Comparison of ENCODE assay signal across 11 cellular contexts in genomic region chr3:119279101-119279554, GRCh38. TPM values are rescaled to one million over a fixed set of nuclear protein-coding genes. Genes with fewer than 3 reads are reported as not detected.
DNase-seq lines count a peak whose midpoint lies in the region; ATAC-seq, FAIRE-seq and TF ChIP-seq lines count a peak whose summit lies in the region.
"Had no signal": no experiment of that assay in that cellular context is flagged by ENCODE, and none has a peak within 500 bp of the region (broad histone marks: within the 10 kb centered on the region; RNA-seq: fewer than 3 reads in every experiment).

No MANE protein-coding gene starts in this region.

- H3K4me3 ChIP-seq in astrocyte (ENCODE audit: insufficient read depth, low read depth, low read length) = no peak overlapping the region
- H3K4me3 ChIP-seq in hepatocyte = no peak overlapping the region
- H3K4me3 ChIP-seq in gastrocnemius medialis = no peak overlapping the region

- no peak overlapping the region for H3K14ac ChIP-seq in H9 (ENCODE audit: insufficient read depth, low read length)

- H3K79me2 ChIP-seq in H9 (ENCODE audit: insufficient read depth, low read length) (no peaks in the 10 kb centered on the region), astrocyte (ENCODE audit: insufficient read depth, low read length) (no peaks in the 10 kb centered on the region), hepatocyte (no peaks in the 10 kb centered on the region)

- no peak overlapping the region for H4K91ac ChIP-seq in H9 (ENCODE audit: insufficient read length, low read depth, low read length)

- H3K36me3 ChIP-seq in astrocyte (ENCODE audit: insufficient read depth, low read length) (no peaks in the 10 kb centered on the region), hepatocyte (replicated peaks; ENCODE audit: insufficient read depth, low read depth) (no peaks in the 10 kb centered on the region), gastrocnemius medialis (no peaks in the 10 kb centered on the region)

- H3K4ac ChIP-seq in H9 (ENCODE audit: low read depth, low read length) = no peak overlapping the region

- peaks cover 25 to 26% of the 10 kb centered on the region in 2 experiments for H3K9me3 Mint-ChIP-seq in H9
- peaks cover 10% of the 10 kb centered on the region for H3K9me3 Mint-ChIP-seq in astrocyte (ENCODE audit: unreplicated experiment)
- peaks cover 16 to 17% of the 10 kb centered on the region in 2 donors for H3K9me3 Mint-ChIP-seq in activated naive CD4-positive, alpha-beta T cell treated with anti-CD3 and anti-CD28 coated beads, Interleukin-2, amount 50 U/mL, for 72 hours

- no peak overlapping the region for H4K5ac ChIP-seq in H9 (ENCODE audit: insufficient read length, low read depth, low read length)

- no peak overlapping the region for H2AK5ac ChIP-seq in H9 (ENCODE audit: insufficient read length, low read length)

- H3K4me3 Mint-ChIP-seq in H9 (no peak overlapping the region), astrocyte (ENCODE audit: unreplicated experiment) (no peak overlapping the region)
- H3K4me3 Mint-ChIP-seq: CD4-positive, CD25-positive, alpha-beta regulatory T cell; IgD-negative memory B cell had no signal

- H2AFZ ChIP-seq in H9 (ENCODE audit: low read length) = peak overlapping the region; percentile 36
- peak overlapping the region; percentile 50 for H2AFZ ChIP-seq in astrocyte (ENCODE audit: low read depth, low read length)
- H2AFZ ChIP-seq in hepatocyte = peak overlapping the region; percentile 45

- H3K4me1 ChIP-seq in H9 (ENCODE audit: insufficient read depth, low read length) (no peaks in the 10 kb centered on the region; the same call in 1 of the 2 replicates), astrocyte (ENCODE audit: insufficient read depth, low read length) (no peaks in the 10 kb centered on the region), hepatocyte (ENCODE audit: insufficient read depth) (no peaks in the 10 kb centered on the region), gastrocnemius medialis (peaks cover 0 to 7% of the 10 kb centered on the region in 2 donors)

- no CpG with 5 or more reads among the region's 6 CpGs for WGBS in H9 (ENCODE audit: extremely low coverage, insufficient read length, low lambda C conversion rate)
- WGBS in hepatocyte (ENCODE audit: low lambda C conversion rate, missing lambda C conversion rate) = 61% methylated on average over 6 of the region's 6 CpGs

- H3K4me2 ChIP-seq in H9 (ENCODE audit: insufficient read depth, insufficient read length, low read length) (no peak overlapping the region), astrocyte (ENCODE audit: low read length) (no peak overlapping the region), hepatocyte (no peak overlapping the region)

- H3K9me2 ChIP-seq in hepatocyte (replicated peaks; ENCODE audit: insufficient read depth) = no peaks in the 10 kb centered on the region

- H2BK15ac ChIP-seq in H9 (ENCODE audit: low read depth, low read length) = no peak overlapping the region

- no peak overlapping the region for H2BK120ac ChIP-seq in H9 (ENCODE audit: low read depth, low read length, poor library complexity, severe bottlenecking)

- H3K4me1 Mint-ChIP-seq in H9 (peaks cover 12 to 13% of the 10 kb centered on the region in 2 experiments), astrocyte (ENCODE audit: low read depth, unreplicated experiment) (peaks cover 8% of the 10 kb centered on the region)

- no peak for DNase-seq in H9
- no peak for DNase-seq in astrocyte (ENCODE audit: low read depth)
- no peak for DNase-seq in hepatocyte (ENCODE audit: low spot score)
- no peak for DNase-seq in gastrocnemius medialis
- DNase-seq in NK-92 (lab: John Stamatoyannopoulos, UW; ENCODE audit: unreplicated experiment) = no peak
- DNase-seq in CD1c-positive myeloid dendritic cell (ENCODE audit: extremely low spot score) = no peak
- no peak for DNase-seq in activated naive CD4-positive, alpha-beta T cell treated with anti-CD3 and anti-CD28 coated beads, Interleukin-2, amount 50 U/mL, for 72 hours (ENCODE audit: low spot score in 2 of 2)
- DNase-seq in GM19240 (ENCODE audit: insufficient read length, low spot score) = no peak
- DNase-seq: CD4-positive, CD25-positive, alpha-beta regulatory T cell; cerebellar nuclear complex had no signal

- H3K27me3 ChIP-seq in H9 (ENCODE audit: insufficient read depth, low read length) (no peaks in the 10 kb centered on the region), astrocyte (ENCODE audit: insufficient read depth, low read length) (no peaks in the 10 kb centered on the region), hepatocyte (no peaks in the 10 kb centered on the region), gastrocnemius medialis (no peaks in the 10 kb centered on the region)

- no peak overlapping the region for H2BK20ac ChIP-seq in H9 (ENCODE audit: low read depth, low read length, poor library complexity, severe bottlenecking)

- no peaks in the 10 kb centered on the region for H4K20me1 ChIP-seq in H9 (ENCODE audit: control insufficient read depth, insufficient read depth, insufficient read length)
- no peaks in the 10 kb centered on the region for H4K20me1 ChIP-seq in astrocyte (ENCODE audit: insufficient read depth, low read length)
- no peaks in the 10 kb centered on the region for H4K20me1 ChIP-seq in hepatocyte (ENCODE audit: insufficient read depth, poor library complexity, severe bottlenecking)

- peaks cover 15 to 28% (median 15%) of the 10 kb centered on the region in 3 experiments for H3K36me3 Mint-ChIP-seq in H9 (ENCODE audit: insufficient read depth in 1 of 3, low read depth in 3 of 3)
- H3K36me3 Mint-ChIP-seq in astrocyte (ENCODE audit: low read depth, unreplicated experiment) = peaks cover 5% of the 10 kb centered on the region
- H3K36me3 Mint-ChIP-seq in activated naive CD4-positive, alpha-beta T cell treated with anti-CD3 and anti-CD28 coated beads, Interleukin-2, amount 50 U/mL, for 72 hours = peaks cover 19 to 22% of the 10 kb centered on the region in 2 donors

- H3K23ac ChIP-seq in H9 (ENCODE audit: insufficient read length, low read depth, low read length) = no peak overlapping the region

- no peak overlapping the region for H2BK5ac ChIP-seq in H9 (ENCODE audit: insufficient read length, low read length)

- peak; percentile 71 to 78 for ATAC-seq in gastrocnemius medialis
- ATAC-seq in activated naive CD4-positive, alpha-beta T cell treated with anti-CD3 and anti-CD28 coated beads, Interleukin-2, amount 50 U/mL, for 72 hours = no peak

- peaks cover 7% of the 10 kb centered on the region for H3K9me3 ChIP-seq in H9 (ENCODE audit: control insufficient read depth, low read depth, low read length)
- peaks cover 9% of the 10 kb centered on the region for H3K9me3 ChIP-seq in astrocyte (ENCODE audit: insufficient read depth, low read depth, low read length)
- H3K9me3 ChIP-seq in hepatocyte (ENCODE audit: low read depth) = no peaks in the 10 kb centered on the region
- no peaks in the 10 kb centered on the region for H3K9me3 ChIP-seq in gastrocnemius medialis

- in situ Hi-C loops in gastrocnemius medialis (cut with MboI; ENCODE audit: low sequenced_read_pairs in 4 of 4) = loop anchor here in 3 of 4 donors (25.0 kb wide), 1 partner anchor 408 kb away; the partner anchor contains the start of gene COX17 (in 3 of the 3)

- TF ChIP-seq CTCF in H9 (conservative IDR thresholded peaks at IDR 0.05) (no peak), astrocyte (IDR thresholded peaks at IDR 0.05; ENCODE audit: insufficient read depth, low read depth, low read length) (no peak), hepatocyte (IDR thresholded peaks at IDR 0.05; ENCODE audit: poor library complexity) (no peak), gastrocnemius medialis (IDR thresholded peaks at IDR 0.05 in 4 of 5, conservative IDR thresholded peaks at IDR 0.05 in 1 of 5) (no peak)

- H3K27ac ChIP-seq in H9 (ENCODE audit: insufficient read length, low read depth, low read length) = no peak overlapping the region
- no peak overlapping the region for H3K27ac ChIP-seq in astrocyte (ENCODE audit: low read depth, low read length)
- H3K27ac ChIP-seq in hepatocyte = peak overlapping the region; percentile 13
- peak overlapping the region; percentile 54 to 68 (median 66) for H3K27ac ChIP-seq in gastrocnemius medialis

- no peak overlapping the region for H2BK12ac ChIP-seq in H9 (ENCODE audit: insufficient read length, low read depth, low read length)

- H3K56ac ChIP-seq in H9 (ENCODE audit: insufficient read length, low read depth, low read length) = no peak overlapping the region

- H3T11ph ChIP-seq in H9 (ENCODE audit: low read length) = no peak overlapping the region

- intact Hi-C loops in gastrocnemius medialis (cut with DNase I; ENCODE audit: low total_unique reads) = no loop called here

- no peak for FAIRE-seq in astrocyte (lab: Jason Lieb, UNC)

- no peak overlapping the region for H3K9ac ChIP-seq in H9 (ENCODE audit: extremely low read depth, insufficient read length, low read length)
- H3K9ac ChIP-seq in astrocyte (ENCODE audit: low read length) = no peak overlapping the region

- no peaks in the 10 kb centered on the region for H3K23me2 ChIP-seq in H9 (ENCODE audit: insufficient read length, low read depth, low read length, poor library complexity, severe bottlenecking)

- H3K27me3 Mint-ChIP-seq in H9 (ENCODE audit: low read depth) (no peaks in the 10 kb centered on the region), astrocyte (ENCODE audit: low read depth, unreplicated experiment) (no peaks in the 10 kb centered on the region)
- H3K27me3 Mint-ChIP-seq: IgD-negative memory B cell had no signal

- H3K79me1 ChIP-seq in H9 (ENCODE audit: insufficient read depth, low read depth, low read length, poor library complexity, severe bottlenecking) = no peaks in the 10 kb centered on the region

- H3K27ac Mint-ChIP-seq in H9 = peak overlapping the region in 1 of 3 experiments; percentile 87; a peak in 1 of 7 replicates
- no peak overlapping the region for H3K27ac Mint-ChIP-seq in astrocyte (ENCODE audit: unreplicated experiment)
- H3K27ac Mint-ChIP-seq in activated naive CD4-positive, alpha-beta T cell treated with anti-CD3 and anti-CD28 coated beads, Interleukin-2, amount 50 U/mL, for 72 hours = no peak overlapping the region
- H3K27ac Mint-ChIP-seq: IgD-negative memory B cell had no signal

- H3K18ac ChIP-seq in H9 (ENCODE audit: insufficient read length, low read depth, low read length) = no peak overlapping the region

- no peak overlapping the region for H4K8ac ChIP-seq in H9 (replicated peaks; ENCODE audit: insufficient read length, low read depth, low read length)

- TF ChIP-seq POLR2A in gastrocnemius medialis (IDR thresholded peaks at IDR 0.05) = no peak

RNA-seq across cellular contexts. Expression of gene ARHGAP31, which starts 15.1 kb away (rescaled TPM):
- total RNA-seq in H9 (2021) (2.2 and 2.4 TPM in 2 replicates), astrocyte (48.1 and 58.8 TPM in 2 replicates), hepatocyte (6.4 and 7.3 TPM in 2 replicates), gastrocnemius medialis (1 to 10 TPM; 6.2 to 9.7 (median 7.3) TPM)
- polyA plus RNA-seq in hepatocyte = 2.9 and 3.2 TPM in 2 replicates
- total RNA-seq in activated naive CD4-positive, alpha-beta T cell treated with anti-CD3 and anti-CD28 coated beads, Interleukin-2, amount 50 U/mL, for 72 hours = 10 to 100 TPM in 1 of 2 donors, 1 to 10 TPM in 1; 2.1 to 11.0 TPM

RNA-seq across cellular contexts. Expression of gene B4GALT4, which starts 38.5 kb away (rescaled TPM):
- total RNA-seq in H9 (2021) (43.3 and 46.5 TPM in 2 replicates), astrocyte (36.7 and 45.4 TPM in 2 replicates), hepatocyte (55.4 and 55.7 TPM in 2 replicates), gastrocnemius medialis (10 to 100 TPM in 1 of 4 donors, 1 to 10 TPM in 3; 5.7 to 13.4 (median 7.7) TPM)
- polyA plus RNA-seq in hepatocyte = 54.0 and 67.3 TPM in 2 replicates
- total RNA-seq in activated naive CD4-positive, alpha-beta T cell treated with anti-CD3 and anti-CD28 coated beads, Interleukin-2, amount 50 U/mL, for 72 hours = 10 to 100 TPM; 13.8 to 21.0 TPM

Comparison
In these comparisons a context has a peak if more than half of its experiments do, and no peak if none do; other contexts are left out.
1. H3K27ac ChIP-seq: peak in hepatocyte (single experiment) and gastrocnemius medialis (4 of 4); none in H9 (single experiment) and astrocyte (single experiment).
2. ATAC-seq: peak in gastrocnemius medialis (2 of 2); none in activated naive CD4-positive, alpha-beta T cell treated with anti-CD3 and anti-CD28 coated beads, Interleukin-2, amount 50 U/mL, for 72 hours (0 of 2).
3. Peak in every context shown above with its lines, with median percentiles within 50 percentile points of each other: H2AFZ ChIP-seq.